Comparison of ENCODE assay signal across 9 cellular contexts in the genomic region with DNA sequence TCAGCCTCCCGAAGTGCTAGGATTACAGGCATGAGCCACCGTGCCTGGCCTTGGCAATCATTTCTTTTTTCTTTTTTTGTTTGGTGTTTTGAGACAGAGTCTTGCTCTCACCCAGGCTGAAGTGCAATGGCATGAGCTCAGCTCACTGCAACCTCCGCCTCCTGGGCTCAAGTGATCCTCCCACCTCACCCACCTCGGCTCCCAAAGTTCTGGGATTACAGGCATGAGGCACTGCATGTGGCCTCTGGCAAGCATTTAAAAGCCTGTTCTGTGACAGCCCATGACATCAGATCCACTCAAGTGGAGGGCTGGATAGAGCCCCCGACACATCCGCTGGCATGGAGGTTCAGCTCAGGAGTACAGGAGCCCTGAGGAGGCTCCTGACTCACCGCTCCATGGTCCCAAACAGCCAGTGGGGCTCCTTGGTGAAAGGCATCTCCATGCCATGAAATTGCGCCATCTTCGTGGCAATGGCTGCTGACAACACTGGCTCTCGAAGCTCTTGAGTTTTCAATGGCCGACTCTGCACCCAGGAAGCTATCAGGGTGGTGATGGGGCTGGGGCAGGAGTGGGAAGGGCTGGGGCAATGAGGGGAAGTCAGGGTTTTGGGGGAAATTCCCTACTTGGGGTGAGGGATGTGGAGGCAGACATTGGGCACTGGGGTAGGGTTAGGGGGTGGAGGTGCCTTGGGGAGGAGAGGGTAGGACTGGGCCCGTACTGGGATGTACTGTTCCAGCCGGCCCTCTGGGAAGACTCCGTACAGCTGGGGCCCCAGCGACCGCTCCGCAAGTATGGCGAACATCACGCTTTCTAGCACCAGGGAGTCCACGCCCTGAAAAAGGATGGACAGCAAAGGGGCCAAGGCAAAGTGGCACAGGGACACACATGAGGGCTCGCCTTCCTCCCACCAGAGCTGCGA. TPM values are rescaled to one million over a fixed set of nuclear protein-coding genes. Genes with fewer than 3 reads are reported as not detected.
DNase-seq lines count a peak whose midpoint lies in the region; ATAC-seq and TF ChIP-seq lines count a peak whose summit lies in the region.
"Had no signal": no experiment of that assay in that cellular context is flagged by ENCODE, and none has a peak within 500 bp of the region (broad histone marks: within the 10 kb centered on the region; RNA-seq: fewer than 3 reads in every experiment).

No MANE protein-coding gene starts in this region.

- H3K4me1 ChIP-seq in Karpas-422 (ENCODE audit: low read length), result peaks cover 18% of the 10 kb centered on the region

- peak overlapping the region; percentile 87 for H3K9ac ChIP-seq in Karpas-422 (ENCODE audit: low read length)

- no peak for TF ChIP-seq CTCF in AG04450 (IDR thresholded peaks at IDR 0.05; ENCODE audit: low read depth, low read length)

- H3K9me3 Mint-ChIP-seq in naive B cell, result no peaks in the 10 kb centered on the region

- no peaks in the 10 kb centered on the region for H4K20me1 ChIP-seq in Karpas-422 (ENCODE audit: insufficient read depth, low read depth, low read length)

- H3K9me3 ChIP-seq in AG04450 (ENCODE audit: control insufficient read depth, insufficient read depth, low read length), result no peaks in the 10 kb centered on the region
- no peaks in the 10 kb centered on the region for H3K9me3 ChIP-seq in Karpas-422 (ENCODE audit: low read length)

- no peaks in the 10 kb centered on the region for H3K36me3 Mint-ChIP-seq in naive B cell

- H3K27me3 ChIP-seq in AG04450 (ENCODE audit: control insufficient read depth, insufficient read depth, low read length), result peaks cover 4% of the 10 kb centered on the region
- H3K27me3 ChIP-seq in Karpas-422 (ENCODE audit: low read length), result no peaks in the 10 kb centered on the region

- peaks cover 0 to 4% (median 0%) of the 10 kb centered on the region in 3 donors for H3K27me3 Mint-ChIP-seq in naive B cell

- H2AFZ ChIP-seq in Karpas-422 (ENCODE audit: low read length), result no peak overlapping the region

- CTCF ChIA-PET in AG04450 (lab: Charles Lee), result interaction anchor here (0.7 to 0.8 kb wide), 3 partner anchors 18 to 56 kb away, joined by 3 to 5 read pairs (median 4); partner anchors contain the start of gene SCO2

- H3K4me2 ChIP-seq in Karpas-422 (ENCODE audit: low read depth, low read length, poor library complexity, severe bottlenecking), result peak overlapping the region; percentile 89

- H3K79me2 ChIP-seq in Karpas-422 (ENCODE audit: low read length), result peaks cover 32% of the 10 kb centered on the region

- H3K4me1 Mint-ChIP-seq in naive B cell, result peaks cover 14 to 37% (median 15%) of the 10 kb centered on the region in 3 donors

- POLR2A ChIA-PET in AG04450 (lab: Yijun Ruan, JAX), result no interaction called here

- peak overlapping the region; percentile 77 to 95 (median 89) for H3K4me3 Mint-ChIP-seq in naive B cell

- H3K27ac Mint-ChIP-seq in naive B cell, result peak overlapping the region in 5 of 6 donors; percentile 24 to 91 (median 48)

- H3K4me3 ChIP-seq in AG04450 (ENCODE audit: low read depth, low read length) (peak overlapping the region; percentile 83), Karpas-422 (ENCODE audit: low read length) (peak overlapping the region; percentile 99)

- peaks cover 11% of the 10 kb centered on the region; the same call in 1 of the 2 replicates for H3K36me3 ChIP-seq in Karpas-422 (ENCODE audit: insufficient read depth, low read length)

- H3K27ac ChIP-seq in AG04450 (ENCODE audit: low read depth, low read length) (no peak overlapping the region), Karpas-422 (ENCODE audit: low read length) (peak overlapping the region; percentile 79), cingulate gyrus (ENCODE audit: low read depth, low read length) (peak overlapping the region; percentile 96)

- DNase-seq in AG04450 (ENCODE audit: low read depth, low spot score) (no peak), Karpas-422 (no peak), naive B cell (no peak), retina (no peak), NCI-H2196 (lab: John Stamatoyannopoulos, UW; ENCODE audit: unreplicated experiment) (no peak), NOMO-1 (lab: John Stamatoyannopoulos, UW; ENCODE audit: unreplicated experiment in 2 of 2) (no peak), putamen (ENCODE audit: low spot score) (no peak)

- H3K9me2 ChIP-seq in Karpas-422 (replicated peaks; ENCODE audit: insufficient read depth, low read length), result no peaks in the 10 kb centered on the region

- no peak for ATAC-seq in naive B cell (ENCODE audit: low read depth in 2 of 2)

RNA-seq across cellular contexts. Expression of gene CHKB, which starts 1.4 kb away (rescaled TPM):
- polyA plus RNA-seq in AG04450 (2011; rRNA removed) (22.5 and 28.2 TPM in 2 replicates), naive B cell (ENCODE audit: low read depth in 6 of 6) (10 to 100 TPM; 36.2 to 50.8 (median 42.0) TPM)
- polyA minus RNA-seq in AG04450 (2011; rRNA and poly(A)+ RNA removed), result 7.6 and 11.4 TPM in 2 replicates
- 52.8 and 77.8 TPM in 2 replicates for total RNA-seq in Karpas-422 (2014; rRNA removed; shearing (Covaris generic); ENCODE audit: low replicate concordance)

RNA-seq across cellular contexts. Expression of gene CPT1B, which starts 3.1 kb away (rescaled TPM):
- polyA plus RNA-seq in AG04450 (2011; rRNA removed), result 0.99 and 1.2 TPM in 2 replicates
- polyA minus RNA-seq in AG04450 (2011; rRNA and poly(A)+ RNA removed), result 0.92 and 1.5 TPM in 2 replicates
- total RNA-seq in Karpas-422 (2014; rRNA removed; shearing (Covaris generic); ENCODE audit: low replicate concordance), result 50.3 and 80.0 TPM in 2 replicates
- 1 to 10 TPM in 2 of 6 donors, under 1 TPM in 3, not detected in 1; 0.09 to 1.4 (median 1.00) TPM for polyA plus RNA-seq in naive B cell (ENCODE audit: low read depth in 6 of 6)

RNA-seq across cellular contexts. Expression of gene SYCE3, which starts 18.6 kb away (rescaled TPM):
- polyA plus RNA-seq in AG04450 (2011; rRNA removed) (not detected in 2 replicates), naive B cell (ENCODE audit: low read depth in 6 of 6) (not detected)
- polyA minus RNA-seq in AG04450 (2011; rRNA and poly(A)+ RNA removed), result not detected in 2 replicates
- not detected in 2 replicates for total RNA-seq in Karpas-422 (2014; rRNA removed; shearing (Covaris generic); ENCODE audit: low replicate concordance)
- total RNA-seq: T-helper 2 cell treated with Interferon-gamma antibody and Interleukin-4, amounts not matched to agents 100 ng/mL and 5 ng/mL, for 36 hours had no signal

RNA-seq across cellular contexts. Expression of gene MAPK8IP2, which starts 19.3 kb away (rescaled TPM):
- polyA plus RNA-seq in AG04450 (2011; rRNA removed) (0.14 and 0.16 TPM in 2 replicates), naive B cell (ENCODE audit: low read depth in 6 of 6) (under 1 TPM in 1 of 6 donors, not detected in 5; 0.04 TPM)
- polyA minus RNA-seq in AG04450 (2011; rRNA and poly(A)+ RNA removed), result 0.09 and 0.37 TPM in 2 replicates
- total RNA-seq in Karpas-422 (2014; rRNA removed; shearing (Covaris generic); ENCODE audit: low replicate concordance), result 1.3 and 1.6 TPM in 2 replicates

RNA-seq across cellular contexts. Expression of gene KLHDC7B, which starts 35.6 kb away (rescaled TPM):
- 0.02 and 0.04 TPM in 2 replicates for polyA plus RNA-seq in AG04450 (2011; rRNA removed)
- polyA minus RNA-seq in AG04450 (2011; rRNA and poly(A)+ RNA removed), result 0.09 TPM in 2 replicates
- 4.5 and 9.8 TPM in 2 replicates for total RNA-seq in Karpas-422 (2014; rRNA removed; shearing (Covaris generic); ENCODE audit: low replicate concordance)
- polyA plus RNA-seq in naive B cell (ENCODE audit: low read depth in 6 of 6), result 1 to 10 TPM; 1.5 to 5.8 (median 4.4) TPM
